In genomic region chr15:36483409-36483808, GRCh38 we compare ENCODE assay signal across 20 cellular contexts.
A peak's percentile ranks its signal among the peaks of the same experiment; 100 is the strongest.
DNase-seq lines count a peak whose midpoint lies in the region; TF ChIP-seq lines count a peak whose summit lies in the region.
"Had no signal": no experiment of that assay in that cellular context is flagged by ENCODE, and none has a peak within 500 bp of the region (broad histone marks: within the 10 kb centered on the region; RNA-seq: fewer than 3 reads in every experiment).

No MANE protein-coding gene starts in this region.

- DNase-seq in HEK293T (ENCODE audit: extremely low spot score): no peak
- peak; percentile 27 for DNase-seq in NCI-H69 (lab: John Stamatoyannopoulos, UW)
- no peak for DNase-seq in G401 (ENCODE audit: low spot score)
- no peak for DNase-seq in progenitor cell of endocrine pancreas (ENCODE audit: low spot score, unreplicated experiment)
- DNase-seq in NCI-H1930 (lab: John Stamatoyannopoulos, UW): no peak
- DNase-seq: 8988T; ACHN; BE2C; C1 segment of cervical spinal cord; CD4-positive, alpha-beta memory T cell; CD4-positive, CD25-positive, alpha-beta regulatory T cell; CD8-positive, alpha-beta memory T cell; COR-L47; DMS 273 treated with DMSO at 0.1 percent for 48 hours; DMS153; DMS53; DMS79; DND-41; GDM1 had no signal

- no peak for TF ChIP-seq CTCF in progenitor cell of endocrine pancreas (IDR thresholded peaks at IDR 0.05; ENCODE audit: unreplicated experiment)

- in situ Hi-C loops in G401 (cut with HindIII; ENCODE audit: low sequenced_read_pairs): no loop called here

- POLR2A ChIA-PET in HEK293T (lab: Yijun Ruan, JAX): no interaction called here

- no peak overlapping the region for H3K27ac Mint-ChIP-seq in progenitor cell of endocrine pancreas
- H3K27ac Mint-ChIP-seq: CD14-positive monocyte; CD4-positive, alpha-beta memory T cell; CD4-positive, CD25-positive, alpha-beta regulatory T cell; CD8-positive, alpha-beta memory T cell had no signal

- H3K4me3 Mint-ChIP-seq in progenitor cell of endocrine pancreas (ENCODE audit: low read depth): no peak overlapping the region
- H3K4me3 Mint-ChIP-seq: CD14-positive monocyte; CD4-positive, alpha-beta memory T cell; CD4-positive, CD25-positive, alpha-beta regulatory T cell; CD8-positive, alpha-beta memory T cell had no signal

- H3K4me1 Mint-ChIP-seq in progenitor cell of endocrine pancreas (ENCODE audit: low read depth): peaks cover 3% of the 10 kb centered on the region
- H3K4me1 Mint-ChIP-seq: CD14-positive monocyte; CD4-positive, alpha-beta memory T cell; CD4-positive, CD25-positive, alpha-beta regulatory T cell; CD8-positive, alpha-beta memory T cell had no signal

- CTCF ChIA-PET in HEK293T (lab: Yijun Ruan, JAX): no interaction called here

- no peaks in the 10 kb centered on the region for H3K36me3 Mint-ChIP-seq in progenitor cell of endocrine pancreas (ENCODE audit: insufficient read depth)
- H3K36me3 Mint-ChIP-seq: CD14-positive monocyte; CD4-positive, alpha-beta memory T cell; CD4-positive, CD25-positive, alpha-beta regulatory T cell; CD8-positive, alpha-beta memory T cell had no signal

- no peaks in the 10 kb centered on the region for H3K27me3 Mint-ChIP-seq in progenitor cell of endocrine pancreas
- H3K27me3 Mint-ChIP-seq: CD4-positive, CD25-positive, alpha-beta regulatory T cell; CD8-positive, alpha-beta memory T cell had no signal

- H3K9me3 Mint-ChIP-seq in progenitor cell of endocrine pancreas (ENCODE audit: low read depth): peaks cover 4% of the 10 kb centered on the region
- H3K9me3 Mint-ChIP-seq: CD4-positive, alpha-beta memory T cell had no signal

TF ChIP-seq in HEK293T, 16 proteins besides CTCF, POLR2A, EP300 and RAD21:
- no peak for TF ChIP-seq ELF4 (IDR thresholded peaks at IDR 0.05)
- TF ChIP-seq, protein P1, sequence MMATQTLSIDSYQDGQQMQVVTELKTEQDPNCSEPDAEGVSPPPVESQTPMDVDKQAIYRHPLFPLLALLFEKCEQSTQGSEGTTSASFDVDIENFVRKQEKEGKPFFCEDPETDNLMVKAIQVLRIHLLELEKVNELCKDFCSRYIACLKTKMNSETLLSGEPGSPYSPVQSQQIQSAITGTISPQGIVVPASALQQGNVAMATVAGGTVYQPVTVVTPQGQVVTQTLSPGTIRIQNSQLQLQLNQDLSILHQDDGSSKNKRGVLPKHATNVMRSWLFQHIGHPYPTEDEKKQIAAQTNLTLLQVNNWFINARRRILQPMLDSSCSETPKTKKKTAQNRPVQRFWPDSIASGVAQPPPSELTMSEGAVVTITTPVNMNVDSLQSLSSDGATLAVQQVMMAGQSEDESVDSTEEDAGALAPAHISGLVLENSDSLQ (IDR thresholded peaks at IDR 0.05): peak; percentile 63
